13 cellular contexts compared by ENCODE assay signal in the genomic region with DNA sequence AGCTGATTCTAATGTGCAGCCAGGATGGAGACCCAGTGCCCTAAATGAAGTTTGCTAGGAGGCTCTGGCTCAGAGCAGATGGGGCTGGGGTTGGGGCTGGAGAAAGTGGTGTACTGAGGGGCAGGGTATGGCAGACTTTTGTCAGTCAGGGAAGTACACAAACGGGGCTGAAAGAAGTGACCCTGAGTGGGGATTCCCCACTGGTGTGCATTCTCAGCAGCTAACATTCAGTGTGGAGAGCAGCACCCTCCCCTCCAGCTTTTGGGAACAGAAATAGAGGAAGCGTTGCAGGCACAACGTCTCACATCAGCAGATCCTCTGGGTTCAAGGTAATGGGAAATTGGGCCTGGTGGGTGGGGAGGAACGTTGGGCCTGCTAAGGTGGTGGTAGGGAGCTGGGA.
DNase-seq lines count a peak whose midpoint lies in the region; ATAC-seq, FAIRE-seq and TF ChIP-seq lines count a peak whose summit lies in the region.
"Had no signal": no experiment of that assay in that cellular context is flagged by ENCODE, and none has a peak within 500 bp of the region (broad histone marks: within the 10 kb centered on the region; RNA-seq: fewer than 3 reads in every experiment).

No MANE protein-coding gene starts in this region.

- H3K4me1 ChIP-seq in body of pancreas: no peaks in the 10 kb centered on the region

- peak; percentile 45 for FAIRE-seq in GM18507 (lab: Jason Lieb, UNC)
- FAIRE-seq: K562 had no signal

- ATAC-seq in GM19467 (IDR thresholded peaks at IDR 0.05; ENCODE audit: unreplicated experiment): peak; percentile 31
- ATAC-seq in HG02840 (IDR thresholded peaks at IDR 0.05; ENCODE audit: low FRiP score, unreplicated experiment): peak; percentile 43
- peak; percentile 38 for ATAC-seq in HG03520 (IDR thresholded peaks at IDR 0.05; ENCODE audit: unreplicated experiment)
- no peak for ATAC-seq in body of pancreas
- ATAC-seq: K562 had no signal

- TF ChIP-seq POLR2A in body of pancreas (IDR thresholded peaks at IDR 0.05): no peak

- H3K36me3 ChIP-seq in body of pancreas (replicated peaks in 1 of 2; ENCODE audit: insufficient read depth in 1 of 2, low read depth in 2 of 2): no peaks in the 10 kb centered on the region

- H3K27ac ChIP-seq in body of pancreas: no peak overlapping the region

- H3K9me3 ChIP-seq in body of pancreas: no peaks in the 10 kb centered on the region

- intact Hi-C loops in body of pancreas (cut with DNase I): no loop called here

- 38 to 40% methylated on average over 4 of the region's 4 CpGs for WGBS in body of pancreas, 2 donors

- H3K4me3 ChIP-seq in body of pancreas: no peak overlapping the region
- H3K4me3 ChIP-seq: K562 had no signal

- DNase-seq in GM18507 (ENCODE audit: extremely low spot score, insufficient read length, low read depth) (no peak), NCI-H2196 (lab: John Stamatoyannopoulos, UW; ENCODE audit: unreplicated experiment) (no peak), body of pancreas (no peak), SW480 (ENCODE audit: low spot score) (no peak), hepatic stellate cell (ENCODE audit: low spot score) (no peak)
- DNase-seq: activated CD8-positive, alpha-beta memory T cell treated with anti-CD3 and anti-CD28 coated beads, Interleukin-2, amount 50 U/mL, for 48 hours; NCI-H1436 treated with DMSO at 0.1 percent for 48 hours; NCI-H69; Right ventricle myocardium superior had no signal

- TF ChIP-seq CTCF in body of pancreas (IDR thresholded peaks at IDR 0.05): no peak

- H3K27me3 ChIP-seq in body of pancreas: no peaks in the 10 kb centered on the region
